In genomic region chr9:27528278-27528885, GRCh38 we compare ENCODE assay signal across 2 cellular contexts.
TF ChIP-seq lines count a peak whose summit lies in the region.

No MANE protein-coding gene starts in this region.

TF ChIP-seq in SK-N-SH, 30 proteins besides CTCF, POLR2A, EP300 and RAD21 (continued from another document):
- TF ChIP-seq USF1 (IDR thresholded peaks at IDR 0.05; ENCODE audit: borderline replicate concordance, low read depth) (no peak), POLR2AphosphoS5 (IDR thresholded peaks at IDR 0.05; ENCODE audit: low read depth, low read length) (no peak), RCOR1 (IDR thresholded peaks at IDR 0.05; ENCODE audit: low read length) (no peak), FOXM1 (IDR thresholded peaks at IDR 0.05; ENCODE audit: low read depth) (no peak), MEF2A (IDR thresholded peaks at IDR 0.05; ENCODE audit: borderline replicate concordance, low read depth) (no peak), TCF12 (IDR thresholded peaks at IDR 0.05) (no peak), GABPA (IDR thresholded peaks at IDR 0.05; ENCODE audit: low read depth) (no peak)
- TF ChIP-seq, protein P1, sequence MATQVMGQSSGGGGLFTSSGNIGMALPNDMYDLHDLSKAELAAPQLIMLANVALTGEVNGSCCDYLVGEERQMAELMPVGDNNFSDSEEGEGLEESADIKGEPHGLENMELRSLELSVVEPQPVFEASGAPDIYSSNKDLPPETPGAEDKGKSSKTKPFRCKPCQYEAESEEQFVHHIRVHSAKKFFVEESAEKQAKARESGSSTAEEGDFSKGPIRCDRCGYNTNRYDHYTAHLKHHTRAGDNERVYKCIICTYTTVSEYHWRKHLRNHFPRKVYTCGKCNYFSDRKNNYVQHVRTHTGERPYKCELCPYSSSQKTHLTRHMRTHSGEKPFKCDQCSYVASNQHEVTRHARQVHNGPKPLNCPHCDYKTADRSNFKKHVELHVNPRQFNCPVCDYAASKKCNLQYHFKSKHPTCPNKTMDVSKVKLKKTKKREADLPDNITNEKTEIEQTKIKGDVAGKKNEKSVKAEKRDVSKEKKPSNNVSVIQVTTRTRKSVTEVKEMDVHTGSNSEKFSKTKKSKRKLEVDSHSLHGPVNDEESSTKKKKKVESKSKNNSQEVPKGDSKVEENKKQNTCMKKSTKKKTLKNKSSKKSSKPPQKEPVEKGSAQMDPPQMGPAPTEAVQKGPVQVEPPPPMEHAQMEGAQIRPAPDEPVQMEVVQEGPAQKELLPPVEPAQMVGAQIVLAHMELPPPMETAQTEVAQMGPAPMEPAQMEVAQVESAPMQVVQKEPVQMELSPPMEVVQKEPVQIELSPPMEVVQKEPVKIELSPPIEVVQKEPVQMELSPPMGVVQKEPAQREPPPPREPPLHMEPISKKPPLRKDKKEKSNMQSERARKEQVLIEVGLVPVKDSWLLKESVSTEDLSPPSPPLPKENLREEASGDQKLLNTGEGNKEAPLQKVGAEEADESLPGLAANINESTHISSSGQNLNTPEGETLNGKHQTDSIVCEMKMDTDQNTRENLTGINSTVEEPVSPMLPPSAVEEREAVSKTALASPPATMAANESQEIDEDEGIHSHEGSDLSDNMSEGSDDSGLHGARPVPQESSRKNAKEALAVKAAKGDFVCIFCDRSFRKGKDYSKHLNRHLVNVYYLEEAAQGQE (IDR thresholded peaks at IDR 0.05; ENCODE audit: low read depth, low read length), result no peak
TF ChIP-seq in SK-N-SH: peak in this region for 0.

TF ChIP-seq in SK-N-SH treated with all-trans-retinoic acid at 6 μM for 48 hours, 23 proteins besides CTCF, POLR2A, EP300 and RAD21 (continued from another document):
- TF ChIP-seq POU6F1 (CRISPR knock-in tag; IDR thresholded peaks at IDR 0.05; ENCODE audit: borderline replicate concordance, low read depth) (no peak), GLIS3 (CRISPR knock-in tag; IDR thresholded peaks at IDR 0.05) (no peak), ZNF8 (CRISPR knock-in tag; IDR thresholded peaks at IDR 0.05) (no peak), BACH2 (CRISPR knock-in tag; IDR thresholded peaks at IDR 0.05; ENCODE audit: borderline replicate concordance) (no peak), ZC3H10 (CRISPR knock-in tag; IDR thresholded peaks at IDR 0.05) (no peak), SNAI2 (CRISPR knock-in tag; IDR thresholded peaks at IDR 0.05) (no peak), TSHZ2 (CRISPR knock-in tag; IDR thresholded peaks at IDR 0.05) (no peak), ZFP3 (CRISPR knock-in tag; IDR thresholded peaks at IDR 0.05) (no peak), ZNF565 (CRISPR knock-in tag; conservative IDR thresholded peaks at IDR 0.05; ENCODE audit: low read depth) (no peak)
